In the genomic region with DNA sequence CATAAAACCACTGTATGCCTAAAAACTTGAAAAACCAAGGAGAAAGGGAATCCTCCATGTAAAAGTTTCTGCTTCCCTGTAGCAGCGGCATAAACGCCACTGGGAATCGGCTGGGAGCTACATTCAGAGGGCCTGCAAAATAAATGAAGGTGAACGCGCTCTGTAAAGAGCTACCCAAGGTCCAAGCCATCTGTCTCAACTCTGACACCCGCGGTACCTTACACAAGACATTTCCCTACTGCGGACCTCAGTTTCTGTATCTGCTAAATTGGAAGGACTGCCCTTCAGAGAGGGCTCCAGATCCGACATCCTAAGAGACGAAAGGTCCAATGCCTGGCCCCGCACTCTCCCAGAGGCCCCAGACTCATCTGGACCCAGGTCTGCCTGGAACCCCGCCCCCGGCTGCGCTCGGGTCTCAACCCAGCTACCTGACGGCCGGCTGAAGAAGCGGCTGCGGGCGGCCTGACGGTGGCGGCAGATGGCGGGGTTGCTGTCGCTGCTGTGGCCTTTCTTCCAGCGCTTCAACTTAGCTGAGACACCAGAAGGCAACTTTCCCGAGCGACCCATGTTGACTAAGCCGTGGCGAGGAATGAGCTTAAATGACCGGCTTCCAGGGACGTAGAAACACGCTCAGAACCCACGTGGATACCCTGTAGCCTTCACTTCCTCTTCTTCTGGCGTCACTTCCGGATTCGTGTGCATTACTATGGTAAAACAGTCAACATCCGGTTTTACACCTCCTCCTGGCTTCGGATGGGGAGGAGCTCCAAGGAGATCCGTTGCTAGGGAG, we compare ENCODE assay signal across 1 cellular context.
A peak's percentile ranks its signal among the peaks of the same experiment; 100 is the strongest.
TF ChIP-seq lines count a peak whose summit lies in the region.

A gene with protein sequence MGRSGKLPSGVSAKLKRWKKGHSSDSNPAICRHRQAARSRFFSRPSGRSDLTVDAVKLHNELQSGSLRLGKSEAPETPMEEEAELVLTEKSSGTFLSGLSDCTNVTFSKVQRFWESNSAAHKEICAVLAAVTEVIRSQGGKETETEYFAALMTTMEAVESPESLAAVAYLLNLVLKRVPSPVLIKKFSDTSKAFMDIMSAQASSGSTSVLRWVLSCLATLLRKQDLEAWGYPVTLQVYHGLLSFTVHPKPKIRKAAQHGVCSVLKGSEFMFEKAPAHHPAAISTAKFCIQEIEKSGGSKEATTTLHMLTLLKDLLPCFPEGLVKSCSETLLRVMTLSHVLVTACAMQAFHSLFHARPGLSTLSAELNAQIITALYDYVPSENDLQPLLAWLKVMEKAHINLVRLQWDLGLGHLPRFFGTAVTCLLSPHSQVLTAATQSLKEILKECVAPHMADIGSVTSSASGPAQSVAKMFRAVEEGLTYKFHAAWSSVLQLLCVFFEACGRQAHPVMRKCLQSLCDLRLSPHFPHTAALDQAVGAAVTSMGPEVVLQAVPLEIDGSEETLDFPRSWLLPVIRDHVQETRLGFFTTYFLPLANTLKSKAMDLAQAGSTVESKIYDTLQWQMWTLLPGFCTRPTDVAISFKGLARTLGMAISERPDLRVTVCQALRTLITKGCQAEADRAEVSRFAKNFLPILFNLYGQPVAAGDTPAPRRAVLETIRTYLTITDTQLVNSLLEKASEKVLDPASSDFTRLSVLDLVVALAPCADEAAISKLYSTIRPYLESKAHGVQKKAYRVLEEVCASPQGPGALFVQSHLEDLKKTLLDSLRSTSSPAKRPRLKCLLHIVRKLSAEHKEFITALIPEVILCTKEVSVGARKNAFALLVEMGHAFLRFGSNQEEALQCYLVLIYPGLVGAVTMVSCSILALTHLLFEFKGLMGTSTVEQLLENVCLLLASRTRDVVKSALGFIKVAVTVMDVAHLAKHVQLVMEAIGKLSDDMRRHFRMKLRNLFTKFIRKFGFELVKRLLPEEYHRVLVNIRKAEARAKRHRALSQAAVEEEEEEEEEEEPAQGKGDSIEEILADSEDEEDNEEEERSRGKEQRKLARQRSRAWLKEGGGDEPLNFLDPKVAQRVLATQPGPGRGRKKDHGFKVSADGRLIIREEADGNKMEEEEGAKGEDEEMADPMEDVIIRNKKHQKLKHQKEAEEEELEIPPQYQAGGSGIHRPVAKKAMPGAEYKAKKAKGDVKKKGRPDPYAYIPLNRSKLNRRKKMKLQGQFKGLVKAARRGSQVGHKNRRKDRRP (N-terminal part only) (minus strand): TSS at position 676 of the 790 bp plus-strand sequence. CDS start 109 bp downstream, at position 567.

TF ChIP-seq in HepG2, 621 proteins besides CTCF, POLR2A, EP300 and RAD21 (continued from another document):
- TF ChIP-seq ZNF101 (CRISPR knock-in tag; IDR thresholded peaks at IDR 0.05; ENCODE audit: borderline replicate concordance, low read depth), result no peak
- 0 out of 2 replicates have a peak, but pooled peaks have one; percentile 19 for TF ChIP-seq ZNF232 (CRISPR knock-in tag; IDR thresholded peaks at IDR 0.05; ENCODE audit: borderline replicate concordance)
- 0 out of 2 replicates have a peak, but pooled peaks have one; percentile 55 for TF ChIP-seq SSRP1 (CRISPR knock-in tag; IDR thresholded peaks at IDR 0.05)
- TF ChIP-seq ZNF891 (CRISPR knock-in tag; IDR thresholded peaks at IDR 0.05), result no peak
- no peak for TF ChIP-seq KLF9 (CRISPR knock-in tag; IDR thresholded peaks at IDR 0.05; ENCODE audit: low read depth)
- TF ChIP-seq, protein P1, sequence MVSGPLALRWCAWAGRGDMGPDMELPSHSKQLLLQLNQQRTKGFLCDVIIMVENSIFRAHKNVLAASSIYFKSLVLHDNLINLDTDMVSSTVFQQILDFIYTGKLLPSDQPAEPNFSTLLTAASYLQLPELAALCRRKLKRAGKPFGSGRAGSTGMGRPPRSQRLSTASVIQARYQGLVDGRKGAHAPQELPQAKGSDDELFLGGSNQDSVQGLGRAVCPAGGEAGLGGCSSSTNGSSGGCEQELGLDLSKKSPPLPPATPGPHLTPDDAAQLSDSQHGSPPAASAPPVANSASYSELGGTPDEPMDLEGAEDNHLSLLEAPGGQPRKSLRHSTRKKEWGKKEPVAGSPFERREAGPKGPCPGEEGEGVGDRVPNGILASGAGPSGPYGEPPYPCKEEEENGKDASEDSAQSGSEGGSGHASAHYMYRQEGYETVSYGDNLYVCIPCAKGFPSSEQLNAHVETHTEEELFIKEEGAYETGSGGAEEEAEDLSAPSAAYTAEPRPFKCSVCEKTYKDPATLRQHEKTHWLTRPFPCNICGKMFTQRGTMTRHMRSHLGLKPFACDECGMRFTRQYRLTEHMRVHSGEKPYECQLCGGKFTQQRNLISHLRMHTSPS (CRISPR knock-in tag; IDR thresholded peaks at IDR 0.05; ENCODE audit: low read depth), result no peak
- TF ChIP-seq, protein P2, sequence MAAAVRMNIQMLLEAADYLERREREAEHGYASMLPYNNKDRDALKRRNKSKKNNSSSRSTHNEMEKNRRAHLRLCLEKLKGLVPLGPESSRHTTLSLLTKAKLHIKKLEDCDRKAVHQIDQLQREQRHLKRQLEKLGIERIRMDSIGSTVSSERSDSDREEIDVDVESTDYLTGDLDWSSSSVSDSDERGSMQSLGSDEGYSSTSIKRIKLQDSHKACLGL (CRISPR knock-in tag; IDR thresholded peaks at IDR 0.05), result peak; percentile 99; the same call in 1 of the 2 replicates
- TF ChIP-seq KLF11 (CRISPR knock-in tag; IDR thresholded peaks at IDR 0.05), result 0 out of 2 replicates have a peak, but pooled peaks have one; percentile 67
- TF ChIP-seq ISX (CRISPR knock-in tag; conservative IDR thresholded peaks at IDR 0.05), result no peak
- TF ChIP-seq, protein P3, sequence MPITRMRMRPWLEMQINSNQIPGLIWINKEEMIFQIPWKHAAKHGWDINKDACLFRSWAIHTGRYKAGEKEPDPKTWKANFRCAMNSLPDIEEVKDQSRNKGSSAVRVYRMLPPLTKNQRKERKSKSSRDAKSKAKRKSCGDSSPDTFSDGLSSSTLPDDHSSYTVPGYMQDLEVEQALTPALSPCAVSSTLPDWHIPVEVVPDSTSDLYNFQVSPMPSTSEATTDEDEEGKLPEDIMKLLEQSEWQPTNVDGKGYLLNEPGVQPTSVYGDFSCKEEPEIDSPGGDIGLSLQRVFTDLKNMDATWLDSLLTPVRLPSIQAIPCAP (CRISPR knock-in tag; IDR thresholded peaks at IDR 0.05; ENCODE audit: low read depth), result no peak
- TF ChIP-seq ARNTL (CRISPR knock-in tag; IDR thresholded peaks at IDR 0.05), result 0 out of 2 replicates have a peak, but pooled peaks have one; percentile 39
- TF ChIP-seq THAP11 (CRISPR knock-in tag; IDR thresholded peaks at IDR 0.05), result peak; percentile 88
